Comparison of ENCODE assay signal across 18 cellular contexts in the genomic region with DNA sequence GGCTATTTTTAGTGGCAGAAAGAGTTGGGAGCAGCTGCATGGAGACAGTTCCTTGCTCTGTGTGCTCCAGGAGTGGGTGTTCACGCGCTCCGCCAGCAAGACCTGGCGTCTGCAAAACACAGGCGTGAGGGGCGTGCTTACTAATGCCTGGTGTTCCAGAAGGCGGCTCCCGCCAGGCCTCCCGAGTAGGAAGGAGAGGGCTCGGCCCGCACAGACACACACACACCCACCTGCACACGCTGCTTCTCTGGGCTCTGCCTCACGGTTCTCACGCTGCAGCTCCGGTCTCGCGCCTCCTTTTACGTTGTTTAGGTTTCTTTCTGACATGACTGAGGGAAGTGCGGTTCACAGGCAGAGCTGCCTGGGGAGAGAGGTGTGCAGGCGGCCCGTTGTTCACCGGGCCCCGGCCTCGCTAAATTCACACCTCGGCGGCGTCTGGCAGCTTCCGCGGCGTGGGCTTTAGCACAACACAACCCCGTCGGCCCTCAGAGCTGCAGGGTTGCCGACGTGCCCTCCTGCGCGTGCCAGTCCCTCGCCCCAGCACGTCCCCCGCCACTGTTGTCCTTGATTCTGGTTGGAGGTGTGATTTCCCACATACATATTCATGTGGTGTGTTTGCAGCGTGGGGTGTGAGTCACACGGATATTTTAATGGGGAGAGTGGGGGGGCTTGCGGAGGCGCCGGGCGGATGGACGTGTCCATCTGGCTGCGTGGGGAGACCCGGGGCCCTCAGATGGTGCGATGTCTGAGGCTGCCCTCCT.
DNase-seq lines count a peak whose midpoint lies in the region; ATAC-seq and TF ChIP-seq lines count a peak whose summit lies in the region.
"Had no signal": no experiment of that assay in that cellular context is flagged by ENCODE, and none has a peak within 500 bp of the region (broad histone marks: within the 10 kb centered on the region; RNA-seq: fewer than 3 reads in every experiment).

No MANE protein-coding gene starts in this region.

- TF ChIP-seq POLR2A in GM18505 (IDR thresholded peaks at IDR 0.05; ENCODE audit: borderline replicate concordance, extremely low read depth, insufficient read depth, insufficient read length), result no peak

- H3K36me3 ChIP-seq in muscle layer of colon (ENCODE audit: insufficient read depth, low read length) (peaks cover 38% of the 10 kb centered on the region), hepatocyte (replicated peaks; ENCODE audit: insufficient read depth, low read depth) (no peaks in the 10 kb centered on the region)

- H3K27me3 Mint-ChIP-seq in activated naive CD4-positive, alpha-beta T cell treated with anti-CD3 and anti-CD28 coated beads, Interleukin-2, amount 10 ng/mL, durations not matched to agents 7 days and 5 days, result no peaks in the 10 kb centered on the region

- no peak overlapping the region for H3K4me2 ChIP-seq in hepatocyte
- H3K4me2 ChIP-seq: A549, smooth muscle cell had no signal

- peaks cover 36% of the 10 kb centered on the region for H3K4me1 Mint-ChIP-seq in activated naive CD4-positive, alpha-beta T cell treated with anti-CD3 and anti-CD28 coated beads, Interleukin-2, amount 10 ng/mL, durations not matched to agents 7 days and 5 days

- H3K9ac ChIP-seq in muscle layer of colon (ENCODE audit: low read length), result no peak overlapping the region

- H3K79me2 ChIP-seq in hepatocyte, result peaks cover 36% of the 10 kb centered on the region

- H3K36me3 Mint-ChIP-seq in activated naive CD4-positive, alpha-beta T cell treated with anti-CD3 and anti-CD28 coated beads, Interleukin-2, amount 10 ng/mL, durations not matched to agents 7 days and 5 days, result peaks cover 46% of the 10 kb centered on the region

- peaks cover 48% of the 10 kb centered on the region for H3K4me1 ChIP-seq in muscle layer of colon (ENCODE audit: insufficient read depth, low read length)
- H3K4me1 ChIP-seq in hepatocyte (ENCODE audit: insufficient read depth), result peaks cover 10% of the 10 kb centered on the region
- H3K4me1 ChIP-seq: A549 had no signal

- H3K27ac ChIP-seq in muscle layer of colon (ENCODE audit: low read depth, low read length) (peak overlapping the region; percentile 4), temporal lobe (ENCODE audit: low read depth, low read length) (peak overlapping the region; percentile 50), hepatocyte (no peak overlapping the region)
- H3K27ac ChIP-seq: A549 had no signal

- peaks cover 24% of the 10 kb centered on the region for H4K20me1 ChIP-seq in hepatocyte (ENCODE audit: insufficient read depth, poor library complexity, severe bottlenecking)

- H3K9me2 ChIP-seq in hepatocyte (replicated peaks; ENCODE audit: insufficient read depth), result no peaks in the 10 kb centered on the region

- H3K4me3 ChIP-seq in muscle layer of colon (ENCODE audit: low read depth in 1 of 2, low read length in 2 of 2), result no peak overlapping the region
- no peak overlapping the region for H3K4me3 ChIP-seq in hepatocyte
- H3K4me3 ChIP-seq: A549, smooth muscle cell, tibial nerve had no signal

- ATAC-seq in GM19455 (IDR thresholded peaks at IDR 0.05; ENCODE audit: unreplicated experiment) (no peak), GM18505 (IDR thresholded peaks at IDR 0.05; ENCODE audit: unreplicated experiment) (no peak)
- ATAC-seq: A549 had no signal

- peak overlapping the region; percentile 3 for H3K27ac Mint-ChIP-seq in activated naive CD4-positive, alpha-beta T cell treated with anti-CD3 and anti-CD28 coated beads, Interleukin-2, amount 10 ng/mL, durations not matched to agents 7 days and 5 days

- H3K9me3 ChIP-seq in muscle layer of colon (ENCODE audit: low read length) (no peaks in the 10 kb centered on the region), hepatocyte (ENCODE audit: low read depth) (no peaks in the 10 kb centered on the region)
- H3K9me3 ChIP-seq: A549, tibial nerve had no signal

- no peak for DNase-seq in activated naive CD4-positive, alpha-beta T cell treated with anti-CD3 and anti-CD28 coated beads, Interleukin-2, amount 10 ng/mL, durations not matched to agents 7 days and 5 days
- no peak for DNase-seq in activated naive CD4-positive, alpha-beta T cell treated with Interleukin-2 at 50 U/mL for 16 hours
- DNase-seq in astrocyte of the hippocampus (ENCODE audit: low read depth, low spot score) (peak; percentile 69), hepatocyte (ENCODE audit: low spot score) (no peak)
- DNase-seq: activated CD4-positive, alpha-beta T cell treated with anti-CD3 and anti-CD28 coated beads for 1 hour; DND-41; HCEC 1CT; NCI-H1092; NCI-H2081 treated with DMSO at 0.1 percent for 48 hours; OCI-M1; T1000 had no signal

- TF ChIP-seq CTCF in hepatocyte (IDR thresholded peaks at IDR 0.05; ENCODE audit: poor library complexity), result no peak

- WGBS in hepatocyte (ENCODE audit: low lambda C conversion rate, missing lambda C conversion rate), result 94% methylated on average over 47 of the region's 49 CpGs

- H3K27me3 ChIP-seq in muscle layer of colon (ENCODE audit: control insufficient read depth in 1 of 2, insufficient read depth in 2 of 2, low read length in 2 of 2) (no peaks in the 10 kb centered on the region), hepatocyte (no peaks in the 10 kb centered on the region)
- H3K27me3 ChIP-seq: tibial nerve had no signal

- CTCF ChIA-PET in activated naive CD4-positive, alpha-beta T cell treated with anti-CD3 and anti-CD28 coated beads, Interleukin-2, amount 10 ng/mL, durations not matched to agents 7 days and 5 days (lab: Charles Lee), result no interaction called here

- H2AFZ ChIP-seq in hepatocyte, result no peak overlapping the region

- no peaks in the 10 kb centered on the region for H3K9me3 Mint-ChIP-seq in activated naive CD4-positive, alpha-beta T cell treated with anti-CD3 and anti-CD28 coated beads, Interleukin-2, amount 10 ng/mL, durations not matched to agents 7 days and 5 days

- no peak overlapping the region for H3K4me3 Mint-ChIP-seq in activated naive CD4-positive, alpha-beta T cell treated with anti-CD3 and anti-CD28 coated beads, Interleukin-2, amount 10 ng/mL, durations not matched to agents 7 days and 5 days
